In genomic region chr22:30202531-30203006, GRCh38 we compare ENCODE assay signal across 10 cellular contexts. TPM values are rescaled to one million over a fixed set of nuclear protein-coding genes. Genes with fewer than 3 reads are reported as not detected.
DNase-seq lines count a peak whose midpoint lies in the region; ATAC-seq, FAIRE-seq and TF ChIP-seq lines count a peak whose summit lies in the region.
"Had no signal": no experiment of that assay in that cellular context is flagged by ENCODE, and none has a peak within 500 bp of the region (broad histone marks: within the 10 kb centered on the region; RNA-seq: fewer than 3 reads in every experiment).

No MANE protein-coding gene starts in this region.

- no peak for FAIRE-seq in small intestine (lab: Jason Lieb, UNC)

- H3K36me3 Mint-ChIP-seq in T-cell, result no peaks in the 10 kb centered on the region

- H3K4me1 ChIP-seq in breast epithelium (peaks cover 6 to 19% of the 10 kb centered on the region in 2 donors), small intestine (ENCODE audit: control insufficient read depth in 2 of 2, insufficient read depth in 1 of 2, low read depth in 1 of 2, low read length in 1 of 2) (no peaks in the 10 kb centered on the region)

- intact Hi-C loops in breast epithelium (cut with DNase I; ENCODE audit: low total_unique reads) (no loop called here), posterior cingulate gyrus (cut with DNase I) (no loop called here)

- H3K4me3 Mint-ChIP-seq in T-cell, result no peak overlapping the region

- 8 to 43% (median 32%) methylated on average over 9 of the region's 9 CpGs for WGBS in small intestine, 3 donors

- H3K27me3 ChIP-seq in H7 (ENCODE audit: control insufficient read depth, insufficient read depth, low read length) (no peaks in the 10 kb centered on the region), breast epithelium (no peaks in the 10 kb centered on the region), small intestine (ENCODE audit: control insufficient read depth in 2 of 2, insufficient read depth in 2 of 2, low read length in 2 of 2) (no peaks in the 10 kb centered on the region)

- no peaks in the 10 kb centered on the region for H3K27me3 Mint-ChIP-seq in T-cell

- H3K4me3 ChIP-seq in H7 (ENCODE audit: insufficient read depth, low read depth, low read length) (no peak overlapping the region), breast epithelium (no peak overlapping the region), small intestine (ENCODE audit: low read depth in 1 of 2, low read length in 2 of 2) (no peak overlapping the region)

- H3K9me3 ChIP-seq in breast epithelium (no peaks in the 10 kb centered on the region), small intestine (ENCODE audit: control insufficient read depth, low read depth) (no peaks in the 10 kb centered on the region)

- TF ChIP-seq CTCF in breast epithelium (IDR thresholded peaks at IDR 0.05), result no peak

- peak; percentile 35 for DNase-seq in H7
- peak in 1 of 2 donors; percentile 45 for DNase-seq in breast epithelium (ENCODE audit: low spot score in 2 of 2)
- DNase-seq in iris pigment epithelial cell (ENCODE audit: low read depth), result peak; percentile 56
- peak; percentile 91 for DNase-seq in small intestine
- no peak for DNase-seq in activated CD4-positive, CD25-positive, alpha-beta regulatory T cell treated with anti-CD3 and anti-CD28 coated beads, Interleukin-2, amount 50 U/mL, for 72 hours
- DNase-seq in posterior cingulate gyrus, result no peak
- DNase-seq in A172 (ENCODE audit: low spot score), result no peak
- DNase-seq in T-cell, result no peak
- DNase-seq: activated T-cell treated with anti-CD3 and anti-CD28 coated beads, Interleukin-2, amount 50 U/mL, for 1 hour; effector memory CD4-positive, alpha-beta T cell had no signal

- POLR2A ChIA-PET in T-cell (lab: Charles Lee), result no interaction called here

- H3K9me3 Mint-ChIP-seq in T-cell, result no peaks in the 10 kb centered on the region

- ATAC-seq in T-cell (replicated peaks in 1 of 4), result no peak

- CTCF ChIA-PET in T-cell (lab: Charles Lee), result no interaction called here

- H3K4me1 Mint-ChIP-seq in T-cell, result peaks cover 0 to 11% (median under 1%) of the 10 kb centered on the region in 3 donors

- H3K36me3 ChIP-seq in H7 (replicated peaks; ENCODE audit: control insufficient read depth, insufficient read depth, low read length) (no peaks in the 10 kb centered on the region), breast epithelium (no peaks in the 10 kb centered on the region), small intestine (ENCODE audit: control insufficient read depth in 2 of 2, insufficient read depth in 2 of 2, low read length in 2 of 2) (no peaks in the 10 kb centered on the region)

- no peak for TF ChIP-seq POLR2A in breast epithelium (IDR thresholded peaks at IDR 0.05)

- peak overlapping the region; percentile 85 to 88 for H3K27ac ChIP-seq in breast epithelium
- H3K27ac ChIP-seq in small intestine (ENCODE audit: low read depth in 1 of 2, low read length in 1 of 2), result peak overlapping the region; percentile 51 to 88

- no peak overlapping the region for H3K27ac Mint-ChIP-seq in T-cell

RNA-seq across cellular contexts. Expression of gene LIF, which starts 44.0 kb away (rescaled TPM):
- 0.41 and 0.59 TPM in 2 replicates for total RNA-seq in H7 (2014; rRNA removed; shearing (Covaris generic))
- total RNA-seq in breast epithelium (1 to 10 TPM; 1.4 to 9.5 (median 1.6) TPM), T-cell (1 to 10 TPM in 3 of 5 donors, under 1 TPM in 2; 0.26 to 3.3 (median 1.4) TPM)
- polyA plus RNA-seq in small intestine, result 1 to 10 TPM; 3.0 to 7.7 (median 4.2) TPM
- 24.8 and 25.4 TPM in 2 replicates for total RNA-seq in A172 (2014; rRNA removed; shearing (Covaris generic))

Comparison
In these comparisons a context has a peak if more than half of its experiments do, and no peak if none do; other contexts are left out.
1. DNase-seq: peak in H7 (single experiment), iris pigment epithelial cell (single experiment) and small intestine (single experiment); none in activated CD4-positive, CD25-positive, alpha-beta regulatory T cell treated with anti-CD3 and anti-CD28 coated beads, Interleukin-2, amount 50 U/mL, for 72 hours (single experiment), posterior cingulate gyrus (0 of 10), A172 (single experiment) and T-cell (0 of 34).